In genomic region chr12:27864521-27864920, GRCh38 we compare ENCODE assay signal across 23 cellular contexts.
DNase-seq lines count a peak whose midpoint lies in the region; ATAC-seq, FAIRE-seq and TF ChIP-seq lines count a peak whose summit lies in the region.
"Had no signal": no experiment of that assay in that cellular context is flagged by ENCODE, and none has a peak within 500 bp of the region (broad histone marks: within the 10 kb centered on the region; RNA-seq: fewer than 3 reads in every experiment).

No MANE protein-coding gene starts in this region.

- in situ Hi-C loops in GM23248 (cut with MboI), result no loop called here

- ATAC-seq in CD4-positive, CD25-positive, alpha-beta regulatory T cell (ENCODE audit: low read depth in 2 of 2), result peak; percentile 56 to 62
- ATAC-seq in T-helper 17 cell (peak; percentile 32), mucosa of descending colon (no peak)
- ATAC-seq: foreskin keratinocyte, GM12878, left lung had no signal

- H3K36me3 ChIP-seq in CD4-positive, CD25-positive, alpha-beta regulatory T cell (ENCODE audit: control insufficient read depth, insufficient read depth, low read length), result no peaks in the 10 kb centered on the region
- H3K36me3 ChIP-seq in GM23248 (ENCODE audit: low read depth) (no peaks in the 10 kb centered on the region), keratinocyte (ENCODE audit: control insufficient read depth in 2 of 2, extremely low read depth in 1 of 2, insufficient read depth in 2 of 2, low read length in 2 of 2) (no peaks in the 10 kb centered on the region), mucosa of descending colon (ENCODE audit: low read depth) (no peaks in the 10 kb centered on the region)
- H3K36me3 ChIP-seq: left lung, sigmoid colon, uterus had no signal

- peaks cover 14 to 44% (median 31%) of the 10 kb centered on the region in 4 donors for H3K4me1 Mint-ChIP-seq in CD4-positive, CD25-positive, alpha-beta regulatory T cell
- H3K4me1 Mint-ChIP-seq in T-helper 17 cell, result peaks cover 7% of the 10 kb centered on the region
- H3K4me1 Mint-ChIP-seq: CD8-positive, alpha-beta memory T cell had no signal

- no peaks in the 10 kb centered on the region for H3K79me2 ChIP-seq in GM23248 (ENCODE audit: insufficient read depth)
- H3K79me2 ChIP-seq in keratinocyte (ENCODE audit: control insufficient read depth, insufficient read depth, low read length), result no peaks in the 10 kb centered on the region

- peaks cover 4% of the 10 kb centered on the region for H3K36me3 Mint-ChIP-seq in CD4-positive, CD25-positive, alpha-beta regulatory T cell
- no peaks in the 10 kb centered on the region for H3K36me3 Mint-ChIP-seq in T-helper 17 cell (ENCODE audit: low read depth)
- H3K36me3 Mint-ChIP-seq: CD8-positive, alpha-beta memory T cell had no signal

- peak overlapping the region; percentile 4 to 70 (median 6) for H3K27ac Mint-ChIP-seq in CD4-positive, CD25-positive, alpha-beta regulatory T cell
- H3K27ac Mint-ChIP-seq in T-helper 17 cell, result no peak overlapping the region

- dilution Hi-C loops in keratinocyte (cut with MboI; ENCODE audit: extremely low pct_ligation_motif_present, low sequenced_read_pairs), result no loop called here

- H3K27me3 Mint-ChIP-seq in CD4-positive, CD25-positive, alpha-beta regulatory T cell, result no peaks in the 10 kb centered on the region
- H3K27me3 Mint-ChIP-seq in T-helper 17 cell, result no peaks in the 10 kb centered on the region

- TF ChIP-seq CTCF in keratinocyte (optimal IDR thresholded peaks at IDR 0.05 in 1 of 3, IDR thresholded peaks at IDR 0.05 in 1 of 3, conservative IDR thresholded peaks at IDR 0.05 in 1 of 3; ENCODE audit: extremely low read depth in 1 of 3, insufficient read depth in 2 of 3, low read length in 3 of 3) (no peak), mucosa of descending colon (IDR thresholded peaks at IDR 0.05) (no peak)

- WGBS in GM23248 (ENCODE audit: low coverage in 1 of 2, low lambda C conversion rate in 2 of 2, missing lambda C conversion rate in 2 of 2), 2 experiments, result 88 to 98% methylated on average over 2 of the region's 2 CpGs

- peaks cover 0 to 5% (median 2%) of the 10 kb centered on the region in 7 donors for H3K9me3 Mint-ChIP-seq in CD4-positive, CD25-positive, alpha-beta regulatory T cell

- H3K9me1 ChIP-seq in keratinocyte (ENCODE audit: control insufficient read depth, extremely low read depth, insufficient read depth, low read length), result no peaks in the 10 kb centered on the region

- peak overlapping the region; percentile 54; the same call in 1 of the 2 replicates for H2AFZ ChIP-seq in GM23248
- H2AFZ ChIP-seq in keratinocyte (ENCODE audit: control insufficient read depth, low read length), result no peak overlapping the region

- H3K9me3 ChIP-seq in CD4-positive, CD25-positive, alpha-beta regulatory T cell (ENCODE audit: control insufficient read depth in 2 of 2, low read length in 2 of 2), result no peaks in the 10 kb centered on the region
- H3K9me3 ChIP-seq in GM23248 (ENCODE audit: low read depth), result no peaks in the 10 kb centered on the region
- H3K9me3 ChIP-seq in T-helper 17 cell (ENCODE audit: control insufficient read depth, low read length, poor library complexity, severe bottlenecking), result no peaks in the 10 kb centered on the region
- H3K9me3 ChIP-seq in keratinocyte (ENCODE audit: control insufficient read depth, low read depth, low read length), result no peaks in the 10 kb centered on the region
- no peaks in the 10 kb centered on the region for H3K9me3 ChIP-seq in mucosa of descending colon
- H3K9me3 ChIP-seq: left lung, sigmoid colon, uterus had no signal

- H3K4me3 ChIP-seq in CD4-positive, CD25-positive, alpha-beta regulatory T cell (ENCODE audit: low read depth, low read length), result peak overlapping the region; percentile 43
- H3K4me3 ChIP-seq in GM23248, result no peak overlapping the region
- H3K4me3 ChIP-seq in keratinocyte (ENCODE audit: control insufficient read depth in 2 of 3, extremely low read depth in 1 of 3, insufficient read depth in 2 of 3, low read depth in 1 of 3, low read length in 3 of 3), result no peak overlapping the region
- no peak overlapping the region for H3K4me3 ChIP-seq in mucosa of descending colon
- H3K4me3 ChIP-seq: GM12878, left lung, sigmoid colon, uterus had no signal

- peaks cover 37% of the 10 kb centered on the region for H3K4me1 ChIP-seq in CD4-positive, CD25-positive, alpha-beta regulatory T cell (ENCODE audit: control insufficient read depth, insufficient read depth, low read length, poor library complexity, severe bottlenecking)
- H3K4me1 ChIP-seq in GM23248 (ENCODE audit: insufficient read depth) (peaks cover 57% of the 10 kb centered on the region), keratinocyte (ENCODE audit: control insufficient read depth, extremely low read depth, insufficient read depth, low read length) (peaks cover 8% of the 10 kb centered on the region), mucosa of descending colon (ENCODE audit: low read depth) (no peaks in the 10 kb centered on the region)
- H3K4me1 ChIP-seq: foreskin keratinocyte, left lung, sigmoid colon, uterus had no signal

- no peaks in the 10 kb centered on the region for H3K27me3 ChIP-seq in CD4-positive, CD25-positive, alpha-beta regulatory T cell (ENCODE audit: control insufficient read depth, insufficient read depth, low read length)
- H3K27me3 ChIP-seq in GM23248 (replicated peaks; ENCODE audit: insufficient read depth) (no peaks in the 10 kb centered on the region), keratinocyte (ENCODE audit: control insufficient read depth, extremely low read depth, insufficient read depth, low read length) (no peaks in the 10 kb centered on the region)
- H3K27me3 ChIP-seq: foreskin keratinocyte, left lung, sigmoid colon, uterus had no signal

- intact Hi-C loops in mucosa of descending colon (cut with DNase I, micrococcal nuclease), result no loop called here

- peak in 1 of 3 donors; percentile 58 for DNase-seq in CD4-positive, CD25-positive, alpha-beta regulatory T cell
- DNase-seq in GM23248 (peak; percentile 40), T-helper 17 cell (no peak), keratinocyte (ENCODE audit: low read depth, low spot score) (no peak), substantia nigra (lab: John Stamatoyannopoulos, UW) (no peak), mucosa of descending colon (no peak), T-helper 9 cell (no peak)
- DNase-seq: activated CD4-positive, alpha-beta T cell treated with anti-CD3 and anti-CD28 coated beads, Interleukin-2, amount 50 U/mL, for 1 hour; activated CD8-positive, alpha-beta memory T cell treated with anti-CD3 and anti-CD28 coated beads, Interleukin-2, amount 50 U/mL, for 48 hours; activated naive CD4-positive, alpha-beta T cell; aorta; CD8-positive, alpha-beta memory T cell; erythroblast; foreskin keratinocyte; left lung; NCI-H1092 treated with DMSO at 0.1 percent for 48 hours; NCI-H2029 treated with DMSO at 0.1 percent for 48 hours; NCI-H345; posterior cingulate gyrus; SHP77 treated with DMSO at 0.1 percent for 48 hours; sigmoid colon; uterus had no signal

- peak overlapping the region; percentile 53 for H3K27ac ChIP-seq in CD4-positive, CD25-positive, alpha-beta regulatory T cell (ENCODE audit: insufficient read depth, low read length, poor library complexity, severe bottlenecking)
- H3K27ac ChIP-seq in GM23248 (peak overlapping the region; percentile 95), keratinocyte (ENCODE audit: control insufficient read depth, insufficient read depth, low read length) (no peak overlapping the region), substantia nigra (ENCODE audit: low read depth, low read length, poor library complexity, severe bottlenecking) (no peak overlapping the region)
- H3K27ac ChIP-seq: foreskin keratinocyte, left lung, sigmoid colon, uterus had no signal

- H3K9ac ChIP-seq in GM23248 (peak overlapping the region; percentile 53; the same call in 1 of the 2 replicates), keratinocyte (ENCODE audit: control insufficient read depth, extremely low read depth, insufficient read depth, low read length) (no peak overlapping the region)

- H3K9me2 ChIP-seq in GM23248 (ENCODE audit: insufficient read depth), result no peaks in the 10 kb centered on the region

- peak; percentile 34 for FAIRE-seq in keratinocyte (lab: Jason Lieb, UNC)
- FAIRE-seq: GM12878 had no signal

- H3K4me3 Mint-ChIP-seq in CD4-positive, CD25-positive, alpha-beta regulatory T cell, result peak overlapping the region in 3 of 4 donors; percentile 1 to 40 (median 5)
- H3K4me3 Mint-ChIP-seq in T-helper 17 cell, result no peak overlapping the region
- H3K4me3 Mint-ChIP-seq: CD8-positive, alpha-beta memory T cell had no signal

- H3K4me2 ChIP-seq in GM23248 (ENCODE audit: unreplicated experiment) (peak overlapping the region; percentile 54), keratinocyte (ENCODE audit: control insufficient read depth, extremely low read depth, insufficient read depth, low read depth, low read length) (no peak overlapping the region)

- peaks cover 52% of the 10 kb centered on the region for H3F3A ChIP-seq in GM23248 (ENCODE audit: insufficient read depth)

- H4K20me1 ChIP-seq in GM23248 (ENCODE audit: insufficient read depth), result no peaks in the 10 kb centered on the region
- H4K20me1 ChIP-seq in keratinocyte (ENCODE audit: control insufficient read depth, extremely low read depth, insufficient read depth, low read length), result no peaks in the 10 kb centered on the region

Comparison
In these comparisons a context has a peak if more than half of its experiments do, and no peak if none do; other contexts are left out.
1. H3K27ac ChIP-seq: peak in CD4-positive, CD25-positive, alpha-beta regulatory T cell (single experiment) and GM23248 (single experiment); none in keratinocyte (single experiment) and substantia nigra (single experiment).